Comparison of ENCODE assay signal across 1 cellular context in genomic region chr3:97988784-97989568, GRCh38.
TF ChIP-seq lines count a peak whose summit lies in the region.

No MANE protein-coding gene starts in this region.

TF ChIP-seq in IMR-90, 13 proteins besides CTCF, POLR2A, EP300 and RAD21:
- TF ChIP-seq MXI1 (IDR thresholded peaks at IDR 0.05; ENCODE audit: borderline replicate concordance, low read depth, low read length) = no peak
- no peak for TF ChIP-seq CHD1 (IDR thresholded peaks at IDR 0.05; ENCODE audit: low read depth, low read length)
- TF ChIP-seq RFX5 (IDR thresholded peaks at IDR 0.05; ENCODE audit: low read depth, low read length) = no peak
- no peak for TF ChIP-seq USF2 (IDR thresholded peaks at IDR 0.05; ENCODE audit: low read depth, low read length)
- TF ChIP-seq SMC3 (IDR thresholded peaks at IDR 0.05; ENCODE audit: low read depth, low read length) = no peak
- TF ChIP-seq BHLHE40 (IDR thresholded peaks at IDR 0.05; ENCODE audit: low read depth, low read length) = no peak
- no peak for TF ChIP-seq MAFK (IDR thresholded peaks at IDR 0.05; ENCODE audit: low read depth, low read length)
- TF ChIP-seq FOS (IDR thresholded peaks at IDR 0.05; ENCODE audit: low read depth, low read length) = no peak
- TF ChIP-seq NFE2L2 (IDR thresholded peaks at IDR 0.05; ENCODE audit: low read depth, low read length) = no peak
- TF ChIP-seq, protein P1, sequence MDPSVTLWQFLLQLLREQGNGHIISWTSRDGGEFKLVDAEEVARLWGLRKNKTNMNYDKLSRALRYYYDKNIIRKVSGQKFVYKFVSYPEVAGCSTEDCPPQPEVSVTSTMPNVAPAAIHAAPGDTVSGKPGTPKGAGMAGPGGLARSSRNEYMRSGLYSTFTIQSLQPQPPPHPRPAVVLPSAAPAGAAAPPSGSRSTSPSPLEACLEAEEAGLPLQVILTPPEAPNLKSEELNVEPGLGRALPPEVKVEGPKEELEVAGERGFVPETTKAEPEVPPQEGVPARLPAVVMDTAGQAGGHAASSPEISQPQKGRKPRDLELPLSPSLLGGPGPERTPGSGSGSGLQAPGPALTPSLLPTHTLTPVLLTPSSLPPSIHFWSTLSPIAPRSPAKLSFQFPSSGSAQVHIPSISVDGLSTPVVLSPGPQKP (IDR thresholded peaks at IDR 0.05; ENCODE audit: borderline replicate concordance, low read depth, low read length) = no peak
- TF ChIP-seq MAZ (IDR thresholded peaks at IDR 0.05; ENCODE audit: borderline replicate concordance, low read depth, low read length) = no peak
- no peak for TF ChIP-seq CEBPB (IDR thresholded peaks at IDR 0.05; ENCODE audit: low read depth, low read length)
- TF ChIP-seq RCOR1 (IDR thresholded peaks at IDR 0.05; ENCODE audit: insufficient replicate concordance, low read length) = no peak
